Comparison of ENCODE assay signal across 8 cellular contexts in genomic region chr1:16204634-16205332, GRCh38. TPM values are rescaled to one million over a fixed set of nuclear protein-coding genes. Genes with fewer than 3 reads are reported as not detected.
A peak's percentile ranks its signal among the peaks of the same experiment; 100 is the strongest.
DNase-seq lines count a peak whose midpoint lies in the region; ATAC-seq and TF ChIP-seq lines count a peak whose summit lies in the region.

No MANE protein-coding gene starts in this region.

- no peak for ATAC-seq in activated T-cell treated with anti-CD3 and anti-CD28 coated beads, Interleukin-2, amount 50 U/mL, for 4 hours
- ATAC-seq in GM21360 (IDR thresholded peaks at IDR 0.05; ENCODE audit: unreplicated experiment) = no peak
- ATAC-seq in HG03432 (IDR thresholded peaks at IDR 0.05; ENCODE audit: unreplicated experiment) = no peak
- ATAC-seq in HG02623 (IDR thresholded peaks at IDR 0.05; ENCODE audit: unreplicated experiment) = no peak

- H3K4me1 Mint-ChIP-seq in activated T-cell treated with anti-CD3 and anti-CD28 coated beads, Interleukin-2, amount 50 U/mL, for 4 hours (ENCODE audit: low read depth) = peaks cover 11% of the 10 kb centered on the region

- peaks cover 9% of the 10 kb centered on the region for H3K36me3 Mint-ChIP-seq in activated T-cell treated with anti-CD3 and anti-CD28 coated beads, Interleukin-2, amount 50 U/mL, for 4 hours (ENCODE audit: insufficient read depth)

- H3K9me3 Mint-ChIP-seq in activated T-cell treated with anti-CD3 and anti-CD28 coated beads, Interleukin-2, amount 50 U/mL, for 4 hours = no peaks in the 10 kb centered on the region

- H3K79me2 ChIP-seq in KMS-11 (ENCODE audit: insufficient read depth, low read depth) = no peaks in the 10 kb centered on the region

- H3K36me3 ChIP-seq in KMS-11 (ENCODE audit: insufficient read depth) = no peaks in the 10 kb centered on the region

- H3K4me1 ChIP-seq in KMS-11 (ENCODE audit: low read depth, poor library complexity, severe bottlenecking) = peaks cover 6% of the 10 kb centered on the region

- H3K27ac ChIP-seq in KMS-11 = no peak overlapping the region

- H3K27me3 Mint-ChIP-seq in activated T-cell treated with anti-CD3 and anti-CD28 coated beads, Interleukin-2, amount 50 U/mL, for 4 hours (ENCODE audit: low read depth) = no peaks in the 10 kb centered on the region

- no peak overlapping the region for H3K9ac ChIP-seq in KMS-11

- H3K4me3 Mint-ChIP-seq in activated T-cell treated with anti-CD3 and anti-CD28 coated beads, Interleukin-2, amount 50 U/mL, for 4 hours = no peak overlapping the region

- peak; percentile 43 for TF ChIP-seq CTCF in KMS-11 (conservative IDR thresholded peaks at IDR 0.05; ENCODE audit: low read depth, low read length)

- DNase-seq in ELF-1 (ENCODE audit: low read depth, low spot score) = peak; percentile 65
- peak; percentile 24 for DNase-seq in activated T-cell treated with anti-CD3 and anti-CD28 coated beads, Interleukin-2, amount 50 U/mL, for 4 hours
- DNase-seq in left kidney (ENCODE audit: low read depth, low spot score) = peak; percentile 72
- DNase-seq in SW 1271 (lab: John Stamatoyannopoulos, UW) = no peak

- H3K4me2 ChIP-seq in KMS-11 = no peak overlapping the region

- H4K20me1 ChIP-seq in KMS-11 (ENCODE audit: insufficient read depth) = no peaks in the 10 kb centered on the region

- H3K4me3 ChIP-seq in KMS-11 (IDR thresholded peaks at IDR 0.05; ENCODE audit: insufficient read depth, low read depth, low read length) = no peak overlapping the region

- no peak overlapping the region for H2AFZ ChIP-seq in KMS-11 (ENCODE audit: low read depth)

- H3K27me3 ChIP-seq in KMS-11 (ENCODE audit: insufficient read depth, low read depth) = no peaks in the 10 kb centered on the region

RNA-seq across cellular contexts. Expression of gene ARHGEF19, which starts 7.7 kb away (rescaled TPM):
- 10 to 100 TPM; 10.6 to 16.6 (median 11.1) TPM for total RNA-seq in activated T-cell treated with anti-CD3 and anti-CD28 coated beads, Interleukin-2, amount 50 U/mL, for 4 hours

RNA-seq across cellular contexts. Expression of gene CPLANE2, which starts 32.2 kb away (rescaled TPM):
- total RNA-seq in activated T-cell treated with anti-CD3 and anti-CD28 coated beads, Interleukin-2, amount 50 U/mL, for 4 hours = 1 to 10 TPM; 5.0 to 7.1 (median 6.5) TPM

RNA-seq across cellular contexts. Expression of gene EPHA2, which starts 48.9 kb away (rescaled TPM):
- total RNA-seq in activated T-cell treated with anti-CD3 and anti-CD28 coated beads, Interleukin-2, amount 50 U/mL, for 4 hours = under 1 TPM; 0.29 to 0.35 (median 0.33) TPM

Comparison
In these comparisons a context has a peak if more than half of its experiments do, and no peak if none do; other contexts are left out.
1. DNase-seq: peak in ELF-1 (single experiment), activated T-cell treated with anti-CD3 and anti-CD28 coated beads, Interleukin-2, amount 50 U/mL, for 4 hours (single experiment) and left kidney (single experiment); none in SW 1271 (0 of 2).